Comparison of ENCODE assay signal across 18 cellular contexts in genomic region chr20:23656372-23656771, GRCh38. TPM values are rescaled to one million over a fixed set of nuclear protein-coding genes. Genes with fewer than 3 reads are reported as not detected.
DNase-seq lines count a peak whose midpoint lies in the region; ATAC-seq and TF ChIP-seq lines count a peak whose summit lies in the region.
"Had no signal": no experiment of that assay in that cellular context is flagged by ENCODE, and none has a peak within 500 bp of the region (broad histone marks: within the 10 kb centered on the region; RNA-seq: fewer than 3 reads in every experiment).

No MANE protein-coding gene starts in this region.

- H3K9me3 ChIP-seq in upper lobe of right lung, result no peaks in the 10 kb centered on the region
- H3K9me3 ChIP-seq: HAP-1 had no signal

- no peaks in the 10 kb centered on the region for H3K27me3 ChIP-seq in layer of hippocampus (ENCODE audit: control insufficient read depth, insufficient read depth, low read length)
- H3K27me3 ChIP-seq in rectal smooth muscle tissue (ENCODE audit: control insufficient read depth, insufficient read depth, low read length), result no peaks in the 10 kb centered on the region
- H3K27me3 ChIP-seq in upper lobe of right lung, result no peaks in the 10 kb centered on the region

- intact Hi-C loops in upper lobe of right lung (cut with DNase I), result no loop called here

- ATAC-seq in upper lobe of right lung, result peak; percentile 14
- no peak for ATAC-seq in HG02870 (IDR thresholded peaks at IDR 0.05; ENCODE audit: unreplicated experiment)
- ATAC-seq: T-helper 17 cell had no signal

- TF ChIP-seq CTCF in upper lobe of right lung (IDR thresholded peaks at IDR 0.05), result no peak

- H3K4me1 ChIP-seq in rectal smooth muscle tissue (ENCODE audit: control insufficient read depth, insufficient read depth, low read length) (no peaks in the 10 kb centered on the region), upper lobe of right lung (peaks cover 21% of the 10 kb centered on the region)
- H3K4me1 ChIP-seq: HAP-1 had no signal

- peak overlapping the region; percentile 83 for H3K27ac ChIP-seq in cingulate gyrus (ENCODE audit: low read depth, low read length)
- peak overlapping the region; percentile 79 for H3K27ac ChIP-seq in layer of hippocampus (ENCODE audit: low read depth, low read length)
- peak overlapping the region; percentile 21 for H3K27ac ChIP-seq in rectal smooth muscle tissue (ENCODE audit: low read depth, low read length)
- H3K27ac ChIP-seq in upper lobe of right lung, result peak overlapping the region; percentile 65

- H3K4me3 ChIP-seq in rectal smooth muscle tissue (ENCODE audit: low read length), result no peak overlapping the region
- no peak overlapping the region for H3K4me3 ChIP-seq in upper lobe of right lung
- H3K4me3 ChIP-seq: HAP-1 had no signal

- no peak overlapping the region for H3K9ac ChIP-seq in rectal smooth muscle tissue (ENCODE audit: low read length)

- H3K36me3 ChIP-seq in rectal smooth muscle tissue (ENCODE audit: control insufficient read depth, insufficient read depth, low read length), result no peaks in the 10 kb centered on the region
- no peaks in the 10 kb centered on the region for H3K36me3 ChIP-seq in upper lobe of right lung
- H3K36me3 ChIP-seq: HAP-1 had no signal

- no peak for DNase-seq in upper lobe of right lung
- no peak for DNase-seq in stimulated activated CD4-positive, alpha-beta T cell treated with anti-CD3 and anti-CD28 coated beads, Interleukin-2, amount 100 ng/mL, for 48 hours
- DNase-seq in stimulated activated naive CD4-positive, alpha-beta T cell (lab: John Stamatoyannopoulos, UW), result no peak
- DNase-seq: activated CD4-positive, alpha-beta T cell treated with anti-CD3 and anti-CD28 coated beads for 1 hour; activated naive CD4-positive, alpha-beta T cell treated with anti-CD3 and anti-CD28 coated beads, Interleukin-2, amount 10 ng/mL, durations not matched to agents 7 days and 5 days; central memory CD4-positive, alpha-beta T cell; NCI-H1092 treated with DMSO at 0.1 percent for 48 hours; NCI-H345; SHP77 treated with DMSO at 0.1 percent for 48 hours; stimulated activated CD4-positive, alpha-beta T cell treated with anti-CD3 and anti-CD28 coated beads, Interleukin-4, amount 100 ng/mL, for 1 hour; T-helper 17 cell had no signal

RNA-seq across cellular contexts. Expression of gene CST3, which starts 18.6 kb away (rescaled TPM):
- 666 TPM for total RNA-seq in upper lobe of right lung

RNA-seq across cellular contexts. Expression of gene CST4, which starts 32.5 kb away (rescaled TPM):
- not detected for total RNA-seq in upper lobe of right lung
- total RNA-seq: pulmonary artery endothelial cell, T-helper 17 cell had no signal

RNA-seq across cellular contexts. Expression of gene CST9, which starts 50.7 kb away (rescaled TPM):
- total RNA-seq in upper lobe of right lung, result not detected
- total RNA-seq: mucosa of gallbladder, pulmonary artery endothelial cell, T-helper 17 cell had no signal

Comparison
In these comparisons a context has a peak if more than half of its experiments do, and no peak if none do; other contexts are left out.
1. H3K27ac ChIP-seq: peak in every context shown above with its lines; median percentile 83 in cingulate gyrus; 79 in layer of hippocampus; 65 in upper lobe of right lung; 21 in rectal smooth muscle tissue.